In the genomic region with DNA sequence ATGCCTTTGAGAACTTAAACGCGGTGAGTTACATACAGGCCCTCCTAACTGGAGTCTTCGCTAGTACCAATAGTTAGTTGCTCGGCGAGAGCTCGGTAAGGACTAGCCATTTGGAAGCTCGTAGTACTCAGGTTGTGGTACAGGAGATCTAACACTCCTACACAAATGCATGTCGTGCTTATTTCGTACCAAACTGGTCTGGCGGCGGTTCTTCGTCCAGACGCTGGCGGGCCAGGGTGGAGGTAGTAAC, we compare ENCODE assay signal across 8 cellular contexts. TPM values are rescaled to one million over a fixed set of nuclear protein-coding genes. Genes with fewer than 3 reads are reported as not detected.
DNase-seq lines count a peak whose midpoint lies in the region; ATAC-seq and TF ChIP-seq lines count a peak whose summit lies in the region.

No MANE protein-coding gene starts in this region.

- H3K27me3 ChIP-seq in kidney epithelial cell (ENCODE audit: control insufficient read depth, insufficient read depth, low read length) (no peaks in the 10 kb centered on the region), thoracic aorta (replicated peaks; ENCODE audit: insufficient read depth) (no peaks in the 10 kb centered on the region)

- DNase-seq in kidney epithelial cell (ENCODE audit: low read depth) (no peak), thoracic aorta (ENCODE audit: low spot score) (no peak)

- peak overlapping the region; percentile 88 for H3K27ac ChIP-seq in 22Rv1
- H3K27ac ChIP-seq in adipose tissue (ENCODE audit: low read depth, low read length): peak overlapping the region; percentile 66
- peak overlapping the region; percentile 87 to 89 for H3K27ac ChIP-seq in thoracic aorta

- no peaks in the 10 kb centered on the region for H3K36me3 ChIP-seq in kidney epithelial cell (ENCODE audit: control insufficient read depth, insufficient read depth, low read length)
- H3K36me3 ChIP-seq in thoracic aorta: no peaks in the 10 kb centered on the region

- H3K9me3 ChIP-seq in thoracic aorta: no peaks in the 10 kb centered on the region

- peak; percentile 12 for ATAC-seq in GM21825 (IDR thresholded peaks at IDR 0.05; ENCODE audit: unreplicated experiment)
- ATAC-seq in thoracic aorta (ENCODE audit: insufficient number of reproducible peaks, low FRiP score, low read depth): peak; percentile 4
- ATAC-seq in HG03520 (IDR thresholded peaks at IDR 0.05; ENCODE audit: unreplicated experiment): no peak
- no peak for ATAC-seq in GM18867 (IDR thresholded peaks at IDR 0.05; ENCODE audit: unreplicated experiment)
- ATAC-seq in GM19397 (IDR thresholded peaks at IDR 0.05; ENCODE audit: unreplicated experiment): no peak

- peak overlapping the region; percentile 81 for H3K4me3 ChIP-seq in kidney epithelial cell (ENCODE audit: low read depth, low read length)
- peak overlapping the region; percentile 76 for H3K4me3 ChIP-seq in thoracic aorta

- TF ChIP-seq CTCF in 22Rv1 (IDR thresholded peaks at IDR 0.05): no peak
- no peak for TF ChIP-seq CTCF in kidney epithelial cell (IDR thresholded peaks at IDR 0.05; ENCODE audit: insufficient read depth, low read length, poor library complexity, severe bottlenecking)
- TF ChIP-seq CTCF in thoracic aorta (IDR thresholded peaks at IDR 0.05): no peak

- H3K4me1 ChIP-seq in thoracic aorta (ENCODE audit: control insufficient read depth in 1 of 2, low read depth in 2 of 2): peaks cover 17 to 18% of the 10 kb centered on the region in 2 donors

- WGBS in adipose tissue, 3 donors: 0 to 2% (median 2%) methylated on average over 14 of the region's 14 CpGs

RNA-seq across cellular contexts. Expression of gene VRK2, which starts 0.3 kb away (rescaled TPM):
- 10 to 100 TPM; 10.2 to 11.7 (median 10.5) TPM for polyA plus RNA-seq in adipose tissue
- total RNA-seq in kidney epithelial cell (22.0 and 27.3 TPM in 2 replicates), thoracic aorta (10 to 100 TPM; 13.3 to 23.3 TPM)

Comparison
In these comparisons a context has a peak if more than half of its experiments do, and no peak if none do; other contexts are left out.
1. ATAC-seq: peak in GM21825 (single experiment) and thoracic aorta (single experiment); none in HG03520 (single experiment), GM18867 (single experiment) and GM19397 (single experiment).
2. Peak in every context shown above with its lines, with median percentiles within 50 percentile points of each other: H3K27ac ChIP-seq.